ENCODE assay signal across 10 cellular contexts in genomic region chr18:23229472-23229871, GRCh38.
DNase-seq lines count a peak whose midpoint lies in the region; TF ChIP-seq lines count a peak whose summit lies in the region.
"Had no signal": no experiment of that assay in that cellular context is flagged by ENCODE, and none has a peak within 500 bp of the region (broad histone marks: within the 10 kb centered on the region; RNA-seq: fewer than 3 reads in every experiment).

No MANE protein-coding gene starts in this region.

- peak overlapping the region; percentile 16 for H3K27ac Mint-ChIP-seq in mesothelial cell of epicardium

- H3K36me3 ChIP-seq in adipocyte (ENCODE audit: control insufficient read depth, insufficient read depth, low read length, severe bottlenecking) = peaks cover 15% of the 10 kb centered on the region
- H3K36me3 ChIP-seq: colonic mucosa had no signal

- H3K27me3 ChIP-seq in adipocyte (replicated peaks; ENCODE audit: control insufficient read depth, insufficient read depth, low read length) = no peaks in the 10 kb centered on the region
- H3K27me3 ChIP-seq: colonic mucosa had no signal

- H3K9me3 ChIP-seq in adipocyte (ENCODE audit: control insufficient read depth, low read length) = no peaks in the 10 kb centered on the region
- H3K9me3 ChIP-seq: colonic mucosa had no signal

- H3K9me3 Mint-ChIP-seq in mesothelial cell of epicardium = no peaks in the 10 kb centered on the region
- H3K9me3 Mint-ChIP-seq: nephron progenitor cell had no signal

- H3K4me1 ChIP-seq in adipocyte (ENCODE audit: control insufficient read depth, insufficient read depth, low read length) = peaks cover 74% of the 10 kb centered on the region
- H3K4me1 ChIP-seq: colonic mucosa had no signal

- no peak overlapping the region for H3K4me3 Mint-ChIP-seq in mesothelial cell of epicardium
- H3K4me3 Mint-ChIP-seq: nephron progenitor cell had no signal

- DNase-seq in AG08395 (ENCODE audit: low spot score) (peak; percentile 39), EL (peak; percentile 40), adipocyte (ENCODE audit: low read depth) (peak; percentile 76), mesothelial cell of epicardium (ENCODE audit: low spot score in 2 of 2, unreplicated experiment in 2 of 2) (no peak), UCSD-AML1 (lab: John Stamatoyannopoulos, UW; ENCODE audit: unreplicated experiment) (no peak), NCI-H524 treated with DMSO at 0.1 percent for 48 hours (lab: John Stamatoyannopoulos, UW) (no peak), NCI-H1417 treated with DMSO at 0.1 percent for 48 hours (lab: John Stamatoyannopoulos, UW) (no peak), HUDEP-2 (lab: John Stamatoyannopoulos, UW; ENCODE audit: unreplicated experiment in 76 of 76) (no peak)
- DNase-seq: colonic mucosa, nephron progenitor cell had no signal

- peaks cover 12% of the 10 kb centered on the region for H3K36me3 Mint-ChIP-seq in mesothelial cell of epicardium

- no peak for TF ChIP-seq CTCF in mesothelial cell of epicardium (IDR thresholded peaks at IDR 0.05; ENCODE audit: unreplicated experiment)

- H3K27me3 Mint-ChIP-seq in mesothelial cell of epicardium (ENCODE audit: low read depth) = no peaks in the 10 kb centered on the region

- H3K4me3 ChIP-seq in adipocyte (ENCODE audit: low read length) = no peak overlapping the region
- H3K4me3 ChIP-seq: colonic mucosa had no signal

- peaks cover 38% of the 10 kb centered on the region for H3K4me1 Mint-ChIP-seq in mesothelial cell of epicardium

- peak overlapping the region; percentile 56 for H3K9ac ChIP-seq in adipocyte (ENCODE audit: low read length)

Comparison
In these comparisons a context has a peak if more than half of its experiments do, and no peak if none do; other contexts are left out.
1. DNase-seq: peak in AG08395 (single experiment), EL (single experiment) and adipocyte (single experiment); none in mesothelial cell of epicardium (0 of 2), UCSD-AML1 (single experiment), NCI-H524 treated with DMSO at 0.1 percent for 48 hours (single experiment), NCI-H1417 treated with DMSO at 0.1 percent for 48 hours (single experiment) and HUDEP-2 (0 of 76).